Comparison of ENCODE assay signal across 7 cellular contexts in genomic region chr17:78605886-78606285, GRCh38. TPM values are rescaled to one million over a fixed set of nuclear protein-coding genes. Genes with fewer than 3 reads are reported as not detected.
"Had no signal": no experiment of that assay in that cellular context is flagged by ENCODE, and none has a peak within 500 bp of the region (broad histone marks: within the 10 kb centered on the region; RNA-seq: fewer than 3 reads in every experiment).

No MANE protein-coding gene starts in this region.

- H3K27ac ChIP-seq: GM23248 had no signal

- H3K36me3 ChIP-seq: HAP-1 had no signal

- DNase-seq: GM23248, GOT3, H7 had no signal

- ATAC-seq: HCT116, K562 had no signal

- H3K9me3 ChIP-seq: HAP-1 had no signal

- H3K4me1 ChIP-seq: HAP-1 had no signal

- H3K9ac ChIP-seq: GM23248 had no signal

- H3K4me3 ChIP-seq: GM23248, HAP-1, K562 had no signal

- H2AFZ ChIP-seq: GM23248 had no signal

- FAIRE-seq: K562 had no signal

RNA-seq across cellular contexts. Expression of gene DNAH17, which starts 28.7 kb away (rescaled TPM):
- total RNA-seq: GM23248, HT-29 had no signal
